In genomic region chr2:148660999-148661398, GRCh38 we compare ENCODE assay signal across 19 cellular contexts. TPM values are rescaled to one million over a fixed set of nuclear protein-coding genes. Genes with fewer than 3 reads are reported as not detected.
A peak's percentile ranks its signal among the peaks of the same experiment; 100 is the strongest.
DNase-seq lines count a peak whose midpoint lies in the region; ATAC-seq and TF ChIP-seq lines count a peak whose summit lies in the region.
"Had no signal": no experiment of that assay in that cellular context is flagged by ENCODE, and none has a peak within 500 bp of the region (broad histone marks: within the 10 kb centered on the region; RNA-seq: fewer than 3 reads in every experiment).

No MANE protein-coding gene starts in this region.

- H3K4me2 ChIP-seq in DND-41 (ENCODE audit: insufficient read depth, low read length) (no peak overlapping the region), SK-N-SH (no peak overlapping the region)

- H4K20me1 ChIP-seq in DND-41 (ENCODE audit: insufficient read depth, low read length) (peaks cover 66% of the 10 kb centered on the region; the same call in 1 of the 2 replicates), SK-N-SH (ENCODE audit: insufficient read depth) (peaks cover 75% of the 10 kb centered on the region)

- no peak overlapping the region for H3K27ac Mint-ChIP-seq in endothelial cell (ENCODE audit: unreplicated experiment)

- H3K9me3 Mint-ChIP-seq in endothelial cell (ENCODE audit: unreplicated experiment) = no peaks in the 10 kb centered on the region

- no peak for TF ChIP-seq RAD21 in SK-N-SH (IDR thresholded peaks at IDR 0.05; ENCODE audit: low read length)

- H3K4me3 ChIP-seq in A673 (ENCODE audit: low read depth, low read length, poor library complexity, severe bottlenecking) (peak overlapping the region; percentile 3), DND-41 (ENCODE audit: low read depth in 1 of 2, low read length in 2 of 2) (no peak overlapping the region), SK-N-SH (ENCODE audit: low read depth in 2 of 2, low read length in 1 of 2) (no peak overlapping the region), fibroblast of villous mesenchyme (ENCODE audit: low read depth, low read length) (no peak overlapping the region)
- H3K4me3 ChIP-seq: GM12878, heart left ventricle, SJSA1, transverse colon had no signal

- H2AFZ ChIP-seq in DND-41 (ENCODE audit: low read depth, low read length) = no peak overlapping the region
- no peak overlapping the region for H2AFZ ChIP-seq in SK-N-SH (ENCODE audit: low read depth)

- no peak overlapping the region for H3K4me3 Mint-ChIP-seq in endothelial cell (ENCODE audit: unreplicated experiment)

- H3K9me2 ChIP-seq in SK-N-SH = no peaks in the 10 kb centered on the region

- peaks cover 41% of the 10 kb centered on the region for H3K4me1 ChIP-seq in A673 (ENCODE audit: insufficient read depth, low read length, poor library complexity, severe bottlenecking)
- peaks cover 43% of the 10 kb centered on the region for H3K4me1 ChIP-seq in DND-41 (ENCODE audit: insufficient read depth, low read length)
- H3K4me1 ChIP-seq in SK-N-SH (ENCODE audit: control insufficient read depth in 1 of 2, insufficient read depth in 2 of 2, low read depth in 1 of 2, low read length in 1 of 2) = peaks cover 4 to 17% of the 10 kb centered on the region in 2 experiments; a peak in 3 of 4 replicates

- H3K36me3 ChIP-seq in A673 (ENCODE audit: insufficient read depth, low read length, poor library complexity, severe bottlenecking) = no peaks in the 10 kb centered on the region
- H3K36me3 ChIP-seq in DND-41 (ENCODE audit: insufficient read depth, low read length) = no peaks in the 10 kb centered on the region
- H3K36me3 ChIP-seq in SK-N-SH (replicated peaks in 1 of 2; ENCODE audit: control insufficient read depth in 1 of 2, insufficient read depth in 2 of 2, low read length in 1 of 2) = no peaks in the 10 kb centered on the region
- H3K36me3 ChIP-seq: heart left ventricle, SJSA1, transverse colon, WERI-Rb-1 had no signal

- no peaks in the 10 kb centered on the region for H3K36me3 Mint-ChIP-seq in endothelial cell (ENCODE audit: low read depth, unreplicated experiment)

- no peaks in the 10 kb centered on the region for H3K27me3 ChIP-seq in A673 (replicated peaks; ENCODE audit: insufficient read depth, low read depth, low read length, poor library complexity)
- H3K27me3 ChIP-seq in DND-41 (ENCODE audit: insufficient read depth, low read length, poor library complexity) = no peaks in the 10 kb centered on the region
- no peaks in the 10 kb centered on the region for H3K27me3 ChIP-seq in SK-N-SH (ENCODE audit: insufficient read depth)
- H3K27me3 ChIP-seq: heart left ventricle, SJSA1, transverse colon had no signal

- peaks cover 97% of the 10 kb centered on the region for H3K79me2 ChIP-seq in DND-41 (ENCODE audit: insufficient read depth, low read length)
- H3K79me2 ChIP-seq in SK-N-SH (ENCODE audit: insufficient read depth) = peaks cover 98% of the 10 kb centered on the region

- no peaks in the 10 kb centered on the region for H3K27me3 Mint-ChIP-seq in endothelial cell (ENCODE audit: unreplicated experiment)

- H3K27ac ChIP-seq in A673 (ENCODE audit: low read depth, low read length, poor library complexity, severe bottlenecking) (peak overlapping the region; percentile 37), DND-41 (ENCODE audit: low read length) (no peak overlapping the region), SK-N-SH (ENCODE audit: low read depth in 2 of 2, low read length in 1 of 2) (no peak overlapping the region)
- H3K27ac ChIP-seq: heart left ventricle, SJSA1, transverse colon, WERI-Rb-1 had no signal

- H3K9ac ChIP-seq in DND-41 (ENCODE audit: low read depth, low read length) (no peak overlapping the region), SK-N-SH (no peak overlapping the region)

- CTCF ChIA-PET in A673 (lab: Charles Lee) (interaction anchor here (1.0 kb wide), 1 partner anchor 16 kb away, joined by 3 read pairs; no protein-coding TSS in a partner anchor), SK-N-SH (lab: Yijun Ruan, JAX) (interaction anchor here (0.6 kb wide), 1 partner anchor 178 kb away, joined by 3 read pairs; no protein-coding TSS in a partner anchor)

- intact Hi-C loops in A673 (cut with micrococcal nuclease; ENCODE audit: unreplicated experiment) = loop anchor here (2.0 kb wide), 1 partner anchor 14 kb away; no protein-coding TSS in a partner anchor
- intact Hi-C loops in cardiac septum (cut with DNase I) = no loop called here

- ATAC-seq in DND-41 (ENCODE audit: insufficient read depth, low read depth) = peak; percentile 30; the same call in 1 of the 3 replicates
- ATAC-seq: GM12878 had no signal

- BruUV-seq in A673 (replicated peaks; lab: Mats Ljungman, UMichigan) = no TSS peak

- no peaks in the 10 kb centered on the region for H3F3A ChIP-seq in SK-N-SH (replicated peaks; ENCODE audit: insufficient read depth)

- no peak for TF ChIP-seq EP300 in SK-N-SH (IDR thresholded peaks at IDR 0.05; ENCODE audit: borderline replicate concordance in 1 of 2, low read depth in 1 of 2, low read length in 1 of 2)

- H3K4me1 Mint-ChIP-seq in endothelial cell (ENCODE audit: unreplicated experiment) = peaks cover 12% of the 10 kb centered on the region

- POLR2A ChIA-PET in A673 (lab: Charles Lee; ENCODE audit: low non-redundant PET) (interaction anchor here (0.7 kb wide), 1 partner anchor 861 kb away, joined by 3 read pairs; no protein-coding TSS in a partner anchor), SK-N-SH (lab: Yijun Ruan, JAX) (no interaction called here)

- TF ChIP-seq CTCF in A673 (conservative IDR thresholded peaks at IDR 0.05; ENCODE audit: low read depth, low read length) (no peak), DND-41 (IDR thresholded peaks at IDR 0.05; ENCODE audit: borderline replicate concordance, extremely low read depth, low read length, poor library complexity, severe bottlenecking) (no peak), SK-N-SH (IDR thresholded peaks at IDR 0.05) (no peak), fibroblast of villous mesenchyme (IDR thresholded peaks at IDR 0.05; ENCODE audit: insufficient read depth, low read depth, low read length) (no peak), endothelial cell (IDR thresholded peaks at IDR 0.05; ENCODE audit: unreplicated experiment) (no peak)

- no peaks in the 10 kb centered on the region for H3K9me3 ChIP-seq in A673 (ENCODE audit: low read depth, low read length, poor library complexity, severe bottlenecking)
- no peaks in the 10 kb centered on the region for H3K9me3 ChIP-seq in DND-41 (ENCODE audit: insufficient read depth, low read length, severe bottlenecking)
- no peaks in the 10 kb centered on the region for H3K9me3 ChIP-seq in SK-N-SH
- H3K9me3 ChIP-seq: SJSA1, transverse colon had no signal

- DNase-seq in A673 (ENCODE audit: low spot score) (peak; percentile 77), DND-41 (no peak), SK-N-SH (no peak), fibroblast of villous mesenchyme (ENCODE audit: low read depth) (peak; percentile 60), cardiac septum (ENCODE audit: low spot score) (no peak), endothelial cell (ENCODE audit: low spot score) (no peak), GM19240 (ENCODE audit: insufficient read length, low spot score) (no peak), epidermal melanocyte (ENCODE audit: insufficient read length, low spot score) (no peak)
- DNase-seq: AML-193; DMS79 treated with DMSO at 0.1 percent for 48 hours; heart left ventricle; KG1; NCI-H146; NCI-H446; stimulated activated CD4-positive, alpha-beta T cell treated with anti-CD3 and anti-CD28 coated beads, Interleukin-4, amount 100 ng/mL, for 4 hours; transverse colon; WERI-Rb-1 had no signal

TF ChIP-seq in SK-N-SH, 30 proteins besides CTCF, POLR2A, EP300 and RAD21:
- TF ChIP-seq TCF12 (IDR thresholded peaks at IDR 0.05) = no peak
- TF ChIP-seq PBX3 (IDR thresholded peaks at IDR 0.05) = peak; percentile 58; the same call in 1 of the 2 replicates
- no peak for TF ChIP-seq GATA2 (CRISPR knock-in tag; IDR thresholded peaks at IDR 0.05)
- no peak for TF ChIP-seq USF2 (IDR thresholded peaks at IDR 0.05; ENCODE audit: borderline replicate concordance, low read depth, low read length)
- TF ChIP-seq SMC3 (IDR thresholded peaks at IDR 0.05; ENCODE audit: low read depth, low read length) = no peak
- no peak for TF ChIP-seq ELF1 (IDR thresholded peaks at IDR 0.05)
TF ChIP-seq in SK-N-SH: peak in this region for 1.

RNA-seq across cellular contexts. Expression of gene EPC2, which starts 16.4 kb away (rescaled TPM):
- 29.7 and 32.4 TPM in 2 replicates for total RNA-seq in A673 (2021)
- polyA plus RNA-seq in SK-N-SH (2012; rRNA removed) = 8.8 and 13.4 TPM in 2 replicates
- polyA plus RNA-seq in SK-N-SH (2012; cell fraction: cytosol; rRNA removed) = 12.3 and 12.7 TPM in 2 replicates
- 4.2 and 12.6 TPM in 2 replicates for polyA plus RNA-seq in SK-N-SH (2012; cell fraction: nucleus; rRNA removed)
- total RNA-seq in fibroblast of villous mesenchyme = 19.6 and 23.3 TPM in 2 replicates
- 27.5 TPM for total RNA-seq in cardiac septum
- total RNA-seq in endothelial cell (ENCODE audit: unreplicated experiment) = 31.4 TPM

Comparison
In these comparisons a context has a peak if more than half of its experiments do, and no peak if none do; other contexts are left out.
1. DNase-seq: peak in A673 (single experiment) and fibroblast of villous mesenchyme (single experiment); none in DND-41 (single experiment), SK-N-SH (single experiment), cardiac septum (single experiment), endothelial cell (single experiment), GM19240 (single experiment) and epidermal melanocyte (single experiment).